Comparison of ENCODE assay signal across 8 cellular contexts in the genomic region with DNA sequence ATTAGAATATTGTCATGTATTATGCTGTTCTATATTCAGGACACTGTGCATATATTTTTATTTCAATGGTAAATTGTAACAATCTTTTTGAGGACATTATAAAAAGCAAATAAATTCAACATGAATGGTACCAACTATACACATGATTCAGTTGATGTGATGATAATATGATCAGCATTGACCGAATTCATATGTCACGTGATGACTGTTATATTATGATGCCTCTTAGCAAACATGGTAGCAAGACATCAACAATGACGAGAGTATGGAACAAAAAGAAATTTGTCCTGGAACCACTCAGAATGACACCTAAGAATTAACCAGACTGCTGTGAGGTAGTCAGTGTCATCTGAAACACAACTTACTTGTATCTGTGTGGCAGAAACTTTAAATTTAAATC.
"Had no signal": no experiment of that assay in that cellular context is flagged by ENCODE, and none has a peak within 500 bp of the region (broad histone marks: within the 10 kb centered on the region; RNA-seq: fewer than 3 reads in every experiment).

No MANE protein-coding gene starts in this region.

- DNase-seq: GDM1, GF-D8 had no signal

- ATAC-seq: GM12878 had no signal

- H3K4me3 ChIP-seq: GM12878 had no signal

- FAIRE-seq: G401.6, GM12878, GM12891, GM12892, GM18507, GM19239 had no signal
